Comparison of ENCODE assay signal across 8 cellular contexts in genomic region chr7:101817031-101817929, GRCh38. TPM values are rescaled to one million over a fixed set of nuclear protein-coding genes. Genes with fewer than 3 reads are reported as not detected.
A peak's percentile ranks its signal among the peaks of the same experiment; 100 is the strongest.
DNase-seq lines count a peak whose midpoint lies in the region; ATAC-seq and TF ChIP-seq lines count a peak whose summit lies in the region.

Gene CUX1, plus strand, starts transcription at chr7:101817626. Its CDS starts 14 bp downstream, at chr7:101817640.

- TF ChIP-seq CTCF in BE2C (IDR thresholded peaks at IDR 0.05; ENCODE audit: low read depth, low read length) (no peak), choroid plexus epithelial cell (conservative IDR thresholded peaks at IDR 0.05; ENCODE audit: low read depth, low read length) (no peak), lower leg skin (IDR thresholded peaks at IDR 0.05) (no peak)

- H3K36me3 Mint-ChIP-seq in T-helper 1 cell treated with Interleukin-12 subunit alpha and Interleukin-12 subunit beta and Interleukin-4 antibody, amounts not matched to agents 30 μg/mL and 1 μg/mL, for 36 hours (ENCODE audit: low read depth): peaks cover 2% of the 10 kb centered on the region

- intact Hi-C loops in lower leg skin (cut with DNase I; ENCODE audit: low total_unique reads): loop anchor here (10.0 kb wide), 1 partner anchor 418 kb away; no protein-coding TSS in a partner anchor

- no peak for TF ChIP-seq POLR2A in lower leg skin (IDR thresholded peaks at IDR 0.05)

- peak; percentile 11 for ATAC-seq in HG02623 (IDR thresholded peaks at IDR 0.05; ENCODE audit: unreplicated experiment)

- H3K4me3 ChIP-seq in BE2C (ENCODE audit: low read depth, low read length): peak within 1 kb of the TSS; percentile 71
- H3K4me3 ChIP-seq in choroid plexus epithelial cell (ENCODE audit: low read depth, low read length): peak within 1 kb of the TSS; percentile 66
- peak within 1 kb of the TSS; percentile 59 for H3K4me3 ChIP-seq in lower leg skin (ENCODE audit: low read depth, poor library complexity, severe bottlenecking)

- WGBS in lower leg skin, 2 donors: 4 to 5% methylated on average over 53 to 63 of the region's 100 CpGs

- peaks cover 41% of the 10 kb centered on the region for H3K27me3 Mint-ChIP-seq in T-helper 1 cell treated with Interleukin-12 subunit alpha and Interleukin-12 subunit beta and Interleukin-4 antibody, amounts not matched to agents 30 μg/mL and 1 μg/mL, for 36 hours (ENCODE audit: low read depth)

- peaks cover 11% of the 10 kb centered on the region for H3K27me3 ChIP-seq in BE2C

- peaks cover 6% of the 10 kb centered on the region; the same call in 1 of the 2 replicates for H3K4me1 ChIP-seq in BE2C

- H3K36me3 ChIP-seq in BE2C: no peaks in the 10 kb centered on the region

- peak within 1 kb of the TSS; percentile 72 for H3K4me3 Mint-ChIP-seq in T-helper 1 cell treated with Interleukin-12 subunit alpha and Interleukin-12 subunit beta and Interleukin-4 antibody, amounts not matched to agents 30 μg/mL and 1 μg/mL, for 36 hours

- no peaks in the 10 kb centered on the region for H3K9me3 Mint-ChIP-seq in T-helper 1 cell treated with Interleukin-12 subunit alpha and Interleukin-12 subunit beta and Interleukin-4 antibody, amounts not matched to agents 30 μg/mL and 1 μg/mL, for 36 hours

- H3K4me1 Mint-ChIP-seq in T-helper 1 cell treated with Interleukin-12 subunit alpha and Interleukin-12 subunit beta and Interleukin-4 antibody, amounts not matched to agents 30 μg/mL and 1 μg/mL, for 36 hours (ENCODE audit: low read depth): peaks cover 9% of the 10 kb centered on the region

- H3K9me3 ChIP-seq in BE2C: no peaks in the 10 kb centered on the region

- DNase-seq in BE2C (peak; percentile 39), choroid plexus epithelial cell (ENCODE audit: low read depth) (no peak), lower leg skin (ENCODE audit: low spot score in 2 of 2) (peak in 1 of 2 donors; percentile 87), T1000 (lab: John Stamatoyannopoulos, UW) (no peak), DMS79 treated with DMSO at 0.1 percent for 48 hours (lab: John Stamatoyannopoulos, UW) (no peak)
- peak; percentile 36 for DNase-seq in stimulated activated CD8-positive, alpha-beta memory T cell treated with anti-CD3 and anti-CD28 coated beads, Interleukin-4, amount 100 ng/mL, for 48 hours

- no peak within 1 kb of the TSS for H3K27ac Mint-ChIP-seq in T-helper 1 cell treated with Interleukin-12 subunit alpha and Interleukin-12 subunit beta and Interleukin-4 antibody, amounts not matched to agents 30 μg/mL and 1 μg/mL, for 36 hours

RNA-seq across cellular contexts. Expression of gene CUX1, which starts in this region (rescaled TPM):
- 28.7 TPM for polyA plus RNA-seq in BE2C (2012; ENCODE audit: insufficient read depth, insufficient read length, low read depth)
- 10 to 100 TPM; 40.8 to 62.1 (median 43.8) TPM for total RNA-seq in lower leg skin

Comparison
In these comparisons a context has a peak if more than half of its experiments do, and no peak if none do; other contexts are left out.
1. DNase-seq: peak in BE2C (single experiment) and stimulated activated CD8-positive, alpha-beta memory T cell treated with anti-CD3 and anti-CD28 coated beads, Interleukin-4, amount 100 ng/mL, for 48 hours (single experiment); none in choroid plexus epithelial cell (single experiment), T1000 (single experiment) and DMS79 treated with DMSO at 0.1 percent for 48 hours (single experiment).
2. Peak in every context shown above with its lines, with median percentiles within 50 percentile points of each other: H3K4me3 ChIP-seq.